ENCODE assay signal across 11 cellular contexts in the genomic region with DNA sequence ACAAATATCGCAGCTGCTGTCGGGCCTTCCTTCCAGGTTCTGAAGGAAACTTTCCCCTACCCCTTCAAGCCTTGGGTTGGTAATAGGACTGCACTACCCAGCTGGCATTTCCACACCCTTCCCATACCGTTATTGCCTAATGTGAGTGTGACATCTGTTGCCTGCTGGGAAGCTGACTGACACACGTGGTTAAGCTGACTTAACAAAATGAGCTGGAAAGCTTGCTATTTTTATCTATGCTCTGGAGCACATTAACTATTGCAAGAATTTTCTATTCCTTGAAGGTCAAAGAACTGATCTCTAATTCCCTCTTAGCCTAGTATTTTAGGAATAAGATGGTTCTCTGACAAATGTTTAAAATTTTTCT.
DNase-seq lines count a peak whose midpoint lies in the region; ATAC-seq and TF ChIP-seq lines count a peak whose summit lies in the region.
"Had no signal": no experiment of that assay in that cellular context is flagged by ENCODE, and none has a peak within 500 bp of the region (broad histone marks: within the 10 kb centered on the region; RNA-seq: fewer than 3 reads in every experiment).

No MANE protein-coding gene starts in this region.

- 11 to 14% methylated on average over 4 of the region's 4 CpGs for WGBS in heart right ventricle, 2 donors

- H3K27ac ChIP-seq in HEK293 (ENCODE audit: extremely low read depth, low read depth, low read length) (no peak overlapping the region), heart right ventricle (peak overlapping the region in 5 of 10 donors; percentile 12 to 53 (median 50))

- ATAC-seq in heart right ventricle, result peak; percentile 86 to 98 (median 91)
- no peak for ATAC-seq in HG02798 (IDR thresholded peaks at IDR 0.05; ENCODE audit: poor library complexity, unreplicated experiment)
- ATAC-seq in GM18517 (IDR thresholded peaks at IDR 0.05; ENCODE audit: unreplicated experiment), result no peak
- ATAC-seq in HG03342 (IDR thresholded peaks at IDR 0.05; ENCODE audit: unreplicated experiment), result no peak
- ATAC-seq: effector memory CD8-positive, alpha-beta T cell had no signal

- H3K4me1 ChIP-seq in HEK293 (ENCODE audit: control insufficient read depth, insufficient read depth, low read length), result no peaks in the 10 kb centered on the region
- H3K4me1 ChIP-seq in heart right ventricle, result peaks cover 5 to 21% (median 15%) of the 10 kb centered on the region in 9 donors

- POLR2A ChIA-PET in HEK293 (lab: Yijun Ruan, JAX), result no interaction called here

- TF ChIP-seq CTCF in HEK293 (tag by site-specific recombination; IDR thresholded peaks at IDR 0.05) (no peak), heart right ventricle (IDR thresholded peaks at IDR 0.05) (no peak)

- DNase-seq in amniotic epithelial cell (ENCODE audit: low read depth) (peak; percentile 67), heart right ventricle (peak in 1 of 2 donors; percentile 53), smooth muscle cell of the brain vasculature (ENCODE audit: low read depth, low spot score) (peak; percentile 6), mesenteric fat pad (ENCODE audit: low spot score) (no peak)
- DNase-seq: effector memory CD8-positive, alpha-beta T cell; KG1; stimulated activated CD4-positive, alpha-beta T cell treated with anti-CD3 and anti-CD28 coated beads, Interleukin-12 subunit alpha, Interleukin-12 subunit beta, amount 100 ng/mL, for 4 hours had no signal

- CTCF ChIA-PET in HEK293 (lab: Yijun Ruan, JAX), result interaction anchor here (0.6 to 1.4 kb wide), 4 partner anchors 9 to 192 kb away, joined by 3 to 6 read pairs (median 4); no protein-coding TSS in a partner anchor

- H3K27me3 ChIP-seq in heart right ventricle, result no peaks in the 10 kb centered on the region

- no peaks in the 10 kb centered on the region for H3K36me3 ChIP-seq in HEK293 (ENCODE audit: control insufficient read depth in 2 of 2, insufficient read depth in 1 of 2, low read length in 2 of 2)
- no peaks in the 10 kb centered on the region for H3K36me3 ChIP-seq in heart right ventricle

- intact Hi-C loops in heart right ventricle (cut with DNase I), result no loop called here

- H3K9me3 ChIP-seq in HEK293 (ENCODE audit: control insufficient read depth, insufficient read depth, low read depth, low read length) (no peaks in the 10 kb centered on the region), heart right ventricle (no peaks in the 10 kb centered on the region)

- H3K4me3 ChIP-seq in HEK293 (ENCODE audit: low read depth, low read length) (no peak overlapping the region), heart right ventricle (no peak overlapping the region)

TF ChIP-seq in HEK293, 187 proteins besides CTCF, POLR2A, EP300 and RAD21:
- TF ChIP-seq KLF1 (tag by site-specific recombination; IDR thresholded peaks at IDR 0.05), result no peak
- TF ChIP-seq SCRT2 (tag by site-specific recombination; IDR thresholded peaks at IDR 0.05), result peak; percentile 53; the same call in 1 of the 2 replicates

Comparison
In these comparisons a context has a peak if more than half of its experiments do, and no peak if none do; other contexts are left out.
1. ATAC-seq: peak in heart right ventricle (8 of 8); none in HG02798 (single experiment), GM18517 (single experiment) and HG03342 (single experiment).